32 cellular contexts compared by ENCODE assay signal in the genomic region with DNA sequence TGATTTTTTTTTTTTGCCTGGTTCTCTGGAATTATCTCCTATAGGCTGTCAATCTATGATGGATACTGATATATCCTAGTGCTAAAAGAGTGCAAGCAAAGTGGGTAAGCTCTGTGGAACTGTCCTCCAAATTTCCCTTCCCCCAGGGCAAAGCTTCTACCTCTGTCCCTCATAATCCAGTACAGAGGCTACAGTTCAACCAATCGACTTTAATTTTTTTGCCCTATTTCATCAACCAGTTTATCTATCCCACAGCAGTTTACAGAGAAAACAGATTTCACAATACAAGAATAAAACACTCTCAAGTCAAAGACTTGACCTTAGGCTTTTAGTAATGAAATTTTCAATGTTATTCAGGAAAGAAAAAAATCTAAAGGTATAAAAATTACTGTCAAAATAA. TPM values are rescaled to one million over a fixed set of nuclear protein-coding genes. Genes with fewer than 3 reads are reported as not detected.
DNase-seq lines count a peak whose midpoint lies in the region; ATAC-seq, FAIRE-seq and TF ChIP-seq lines count a peak whose summit lies in the region.
"Had no signal": no experiment of that assay in that cellular context is flagged by ENCODE, and none has a peak within 500 bp of the region (broad histone marks: within the 10 kb centered on the region; RNA-seq: fewer than 3 reads in every experiment).

No MANE protein-coding gene starts in this region.

- H3K36me3 ChIP-seq in adipocyte (ENCODE audit: control insufficient read depth, insufficient read depth, low read length, severe bottlenecking) (peaks cover 14% of the 10 kb centered on the region), HepG2 (replicated peaks in 1 of 2; ENCODE audit: control insufficient read depth in 1 of 2, insufficient read depth in 2 of 2, low read length in 2 of 2) (peaks cover 16 to 51% of the 10 kb centered on the region in 2 experiments), neuronal stem cell (replicated peaks in 1 of 2; ENCODE audit: control insufficient read depth in 2 of 2, insufficient read depth in 2 of 2, low read length in 2 of 2) (peaks cover 13 to 79% of the 10 kb centered on the region in 2 donors)
- H3K36me3 ChIP-seq: prostate gland had no signal

- no peak overlapping the region for H4K8ac ChIP-seq in neuronal stem cell (ENCODE audit: low read depth, low read length)

- TF ChIP-seq CTCF in natural killer cell (IDR thresholded peaks at IDR 0.05): no peak
- TF ChIP-seq CTCF in HepG2 (CRISPR knock-in tag; IDR thresholded peaks at IDR 0.05): no peak

- POLR2A ChIA-PET in HepG2 (lab: Yijun Ruan, JAX): no interaction called here

- no peak overlapping the region for H3K14ac ChIP-seq in neuronal stem cell (ENCODE audit: low read length)

- H3K9ac ChIP-seq in adipocyte (ENCODE audit: low read length) (peak overlapping the region; percentile 64), HepG2 (ENCODE audit: insufficient read depth, low read depth, low read length) (no peak overlapping the region), neuronal stem cell (ENCODE audit: low read depth, low read length, poor library complexity) (no peak overlapping the region)

- CTCF ChIA-PET in HepG2 (lab: Yijun Ruan, JAX; ENCODE audit: low intra/inter-chr PET ratio, low total read pairs): no interaction called here

- no peak overlapping the region for H2BK120ac ChIP-seq in neuronal stem cell (ENCODE audit: low read depth, low read length)

- no peak for TF ChIP-seq RAD21 in HepG2 (CRISPR knock-in tag; IDR thresholded peaks at IDR 0.05)

- BruUV-seq in HepG2 (replicated peaks; lab: Mats Ljungman, UMichigan): no TSS peak

- H3K27me3 Mint-ChIP-seq in natural killer cell (ENCODE audit: low read depth in 2 of 2): no peaks in the 10 kb centered on the region
- H3K27me3 Mint-ChIP-seq in natural killer cell treated with Interleukin-12 subunit alpha and Interleukin-12 subunit beta and Interleukin-15 and Interleukin-18, amount 100 ng/mL, for 72 hours: no peaks in the 10 kb centered on the region
- H3K27me3 Mint-ChIP-seq in activated T-helper 17 cell treated with anti-CD3 and anti-CD28 coated beads, Interleukin-2, amount 50 U/mL, for 72 hours: no peaks in the 10 kb centered on the region

- H2AFZ ChIP-seq in HepG2 (ENCODE audit: low read length) (no peak overlapping the region), neuronal stem cell (ENCODE audit: low read length) (no peak overlapping the region)

- H3K9me3 Mint-ChIP-seq in natural killer cell: no peaks in the 10 kb centered on the region
- H3K9me3 Mint-ChIP-seq in natural killer cell treated with Interleukin-12 subunit alpha and Interleukin-12 subunit beta and Interleukin-15 and Interleukin-18, amount 100 ng/mL, for 72 hours: no peaks in the 10 kb centered on the region
- H3K9me3 Mint-ChIP-seq in activated T-helper 17 cell treated with anti-CD3 and anti-CD28 coated beads, Interleukin-2, amount 50 U/mL, for 72 hours: no peaks in the 10 kb centered on the region
- H3K9me3 Mint-ChIP-seq in activated naive CD4-positive, alpha-beta T cell treated with anti-CD3 and anti-CD28 coated beads, Interleukin-2, amount 50 U/mL, for 72 hours: no peaks in the 10 kb centered on the region
- H3K9me3 Mint-ChIP-seq: activated T-cell treated with anti-CD3 and anti-CD28 coated beads, Interleukin-2, amount 50 U/mL, for 4 hours; T-helper 2 cell treated with Interferon-gamma antibody and Interleukin-4, amounts not matched to agents 5 μg/mL and 100 μg/mL, for 36 hours had no signal

- no peaks in the 10 kb centered on the region for H3K79me1 ChIP-seq in neuronal stem cell (ENCODE audit: low read depth, low read length)

- H2BK5ac ChIP-seq in neuronal stem cell (ENCODE audit: low read length): no peak overlapping the region

- 13% methylated on average over 1 of the region's 1 CpG for WGBS in HepG2 (ENCODE audit: low lambda C conversion rate)
- no CpG with 5 or more reads among the region's 1 CpG for WGBS in neuronal stem cell (ENCODE audit: extremely low coverage in 2 of 2, insufficient read length in 2 of 2, insufficient replicate concordance in 1 of 2), 2 donors

- no peak for TF ChIP-seq POLR2A in HepG2 (IDR thresholded peaks at IDR 0.05; ENCODE audit: insufficient read depth in 1 of 2, low read depth in 2 of 2, low read length in 2 of 2)

- no peaks in the 10 kb centered on the region for H3K36me3 Mint-ChIP-seq in natural killer cell
- peaks cover 6% of the 10 kb centered on the region for H3K36me3 Mint-ChIP-seq in natural killer cell treated with Interleukin-12 subunit alpha and Interleukin-12 subunit beta and Interleukin-15 and Interleukin-18, amount 100 ng/mL, for 72 hours
- H3K36me3 Mint-ChIP-seq in activated T-helper 17 cell treated with anti-CD3 and anti-CD28 coated beads, Interleukin-2, amount 50 U/mL, for 72 hours (ENCODE audit: low read depth): peaks cover 91% of the 10 kb centered on the region
- peaks cover 0 to 20% of the 10 kb centered on the region in 2 donors for H3K36me3 Mint-ChIP-seq in activated naive CD4-positive, alpha-beta T cell treated with anti-CD3 and anti-CD28 coated beads, Interleukin-2, amount 50 U/mL, for 72 hours

- peaks cover 44 to 57% of the 10 kb centered on the region in 2 donors for H3K4me1 Mint-ChIP-seq in natural killer cell
- peaks cover 40% of the 10 kb centered on the region in 2 donors for H3K4me1 Mint-ChIP-seq in natural killer cell treated with Interleukin-12 subunit alpha and Interleukin-12 subunit beta and Interleukin-15 and Interleukin-18, amount 100 ng/mL, for 72 hours (ENCODE audit: low read depth in 2 of 2)
- H3K4me1 Mint-ChIP-seq in activated T-helper 17 cell treated with anti-CD3 and anti-CD28 coated beads, Interleukin-2, amount 50 U/mL, for 72 hours: peaks cover 34% of the 10 kb centered on the region

- H4K20me1 ChIP-seq in HepG2 (ENCODE audit: insufficient read depth, low read length): peaks cover 95% of the 10 kb centered on the region

- H3K9me3 ChIP-seq in adipocyte (ENCODE audit: control insufficient read depth, low read length): no peaks in the 10 kb centered on the region
- H3K9me3 ChIP-seq in HepG2 (ENCODE audit: low read length): no peaks in the 10 kb centered on the region
- H3K9me3 ChIP-seq in neuronal stem cell (replicated peaks in 1 of 2; ENCODE audit: control insufficient read depth in 2 of 2, insufficient read depth in 1 of 2, low read depth in 1 of 2, low read length in 2 of 2): no peaks in the 10 kb centered on the region
- H3K9me3 ChIP-seq: left ventricle myocardium inferior, prostate gland, sigmoid colon, tibial nerve had no signal

- no peak overlapping the region for H2BK12ac ChIP-seq in neuronal stem cell (ENCODE audit: low read length)

- H4K91ac ChIP-seq in neuronal stem cell (ENCODE audit: low read depth, low read length, poor library complexity): no peak overlapping the region

- DNase-seq in natural killer cell (no peak), adipocyte (ENCODE audit: low read depth) (peak; percentile 36), HepG2 (ENCODE audit: low spot score) (no peak), SIG-M5 (lab: John Stamatoyannopoulos, UW) (no peak), neuronal stem cell (ENCODE audit: low spot score) (no peak)
- DNase-seq in natural killer cell treated with Interleukin-12 subunit alpha and Interleukin-12 subunit beta and Interleukin-15 and Interleukin-18, amount 100 ng/mL, for 72 hours (ENCODE audit: low spot score): no peak
- no peak for DNase-seq in activated naive CD4-positive, alpha-beta T cell treated with anti-CD3 and anti-CD28 coated beads, Interleukin-2, amount 50 U/mL, for 72 hours (ENCODE audit: low spot score in 2 of 2)
- DNase-seq: ACHN; activated CD4-positive, alpha-beta T cell treated with anti-CD3 and anti-CD28 coated beads for 4 hours; activated naive CD4-positive, alpha-beta T cell; activated T-cell treated with anti-CD3 and anti-CD28 coated beads, Interleukin-2, amount 50 U/mL, for 4 hours; aorta; DMS79; H7; head of caudate nucleus; Kasumi-1; left ventricle myocardium inferior; NCI-H1417 treated with DMSO at 0.1 percent for 48 hours; NCI-H2081; NCI-H2227 treated with DMSO at 0.1 percent for 48 hours; NCI-H526; PC-3; Right ventricle myocardium superior; sigmoid colon; stimulated activated CD4-positive, alpha-beta T cell treated with anti-CD3 and anti-CD28 coated beads, Interleukin-4, amount 100 ng/mL, for 1 hour had no signal

- H3K18ac ChIP-seq in neuronal stem cell (ENCODE audit: low read length): no peak overlapping the region

- ATAC-seq in natural killer cell (no peak), HepG2 (no peak)
- ATAC-seq in natural killer cell treated with Interleukin-12 subunit alpha and Interleukin-12 subunit beta and Interleukin-15 and Interleukin-18, amount 100 ng/mL, for 72 hours: no peak
- ATAC-seq in activated T-helper 17 cell treated with anti-CD3 and anti-CD28 coated beads, Interleukin-2, amount 50 U/mL, for 72 hours (replicated peaks): no peak
- no peak for ATAC-seq in activated naive CD4-positive, alpha-beta T cell treated with anti-CD3 and anti-CD28 coated beads, Interleukin-2, amount 50 U/mL, for 72 hours
- ATAC-seq: activated T-cell treated with anti-CD3 and anti-CD28 coated beads, Interleukin-2, amount 50 U/mL, for 4 hours; PC-3 had no signal

- no peak overlapping the region for H3K4ac ChIP-seq in neuronal stem cell (ENCODE audit: low read length)

- in situ Hi-C loops in HepG2 (cut with HindIII; ENCODE audit: extremely low pct_ligation_motif_present, low pct_unique_long_range_greater_than_20kb): no loop called here

- TF ChIP-seq EP300 in HepG2 (IDR thresholded peaks at IDR 0.05; ENCODE audit: low read depth in 2 of 2, low read length in 2 of 2): no peak
- TF ChIP-seq EP300 in HepG2 (CRISPR knock-in tag; IDR thresholded peaks at IDR 0.05; ENCODE audit: borderline replicate concordance): no peak

- H2BK15ac ChIP-seq in neuronal stem cell (ENCODE audit: low read length): no peak overlapping the region

- H3K4me2 ChIP-seq in HepG2 (ENCODE audit: low read depth, low read length) (no peak overlapping the region), neuronal stem cell (ENCODE audit: insufficient read depth, low read length, poor library complexity, severe bottlenecking) (no peak overlapping the region)

- H3K4me3 Mint-ChIP-seq in natural killer cell: no peak overlapping the region
- H3K4me3 Mint-ChIP-seq in natural killer cell treated with Interleukin-12 subunit alpha and Interleukin-12 subunit beta and Interleukin-15 and Interleukin-18, amount 100 ng/mL, for 72 hours: no peak overlapping the region
- no peak overlapping the region for H3K4me3 Mint-ChIP-seq in activated T-helper 17 cell treated with anti-CD3 and anti-CD28 coated beads, Interleukin-2, amount 50 U/mL, for 72 hours
- H3K4me3 Mint-ChIP-seq: activated T-cell treated with anti-CD3 and anti-CD28 coated beads, Interleukin-2, amount 50 U/mL, for 4 hours; T-helper 2 cell treated with Interferon-gamma antibody and Interleukin-4, amounts not matched to agents 5 μg/mL and 100 μg/mL, for 36 hours had no signal

- H2AK5ac ChIP-seq in neuronal stem cell (ENCODE audit: low read depth, low read length): no peak overlapping the region

- no peak overlapping the region for H3K4me3 ChIP-seq in adipocyte (ENCODE audit: low read length)
- no peak overlapping the region for H3K4me3 ChIP-seq in HepG2 (replicated peaks in 1 of 3; ENCODE audit: insufficient read depth in 1 of 3, low read depth in 2 of 3, low read length in 3 of 3)
- H3K4me3 ChIP-seq in neuronal stem cell (ENCODE audit: low read length in 2 of 2): no peak overlapping the region
- H3K4me3 ChIP-seq: left ventricle myocardium inferior, prostate gland, sigmoid colon, tibial nerve had no signal

- intact Hi-C loops in natural killer cell (cut with micrococcal nuclease): no loop called here
- intact Hi-C loops in HepG2 (cut with micrococcal nuclease; ENCODE audit: unreplicated experiment): no loop called here

- no peak overlapping the region for H3K23ac ChIP-seq in neuronal stem cell (ENCODE audit: low read depth, low read length, poor library complexity)

- peak overlapping the region; percentile 40 to 48 for H3K27ac Mint-ChIP-seq in natural killer cell
- no peak overlapping the region for H3K27ac Mint-ChIP-seq in natural killer cell treated with Interleukin-12 subunit alpha and Interleukin-12 subunit beta and Interleukin-15 and Interleukin-18, amount 100 ng/mL, for 72 hours
- H3K27ac Mint-ChIP-seq in activated T-helper 17 cell treated with anti-CD3 and anti-CD28 coated beads, Interleukin-2, amount 50 U/mL, for 72 hours: no peak overlapping the region
- H3K27ac Mint-ChIP-seq in activated naive CD4-positive, alpha-beta T cell treated with anti-CD3 and anti-CD28 coated beads, Interleukin-2, amount 50 U/mL, for 72 hours: no peak overlapping the region
- H3K27ac Mint-ChIP-seq: T-helper 2 cell treated with Interferon-gamma antibody and Interleukin-4, amounts not matched to agents 5 μg/mL and 100 μg/mL, for 36 hours had no signal

- peaks cover 89% of the 10 kb centered on the region for H3K79me2 ChIP-seq in HepG2 (ENCODE audit: insufficient read depth, low read length)

- peaks cover 63% of the 10 kb centered on the region for H3K4me1 ChIP-seq in adipocyte (ENCODE audit: control insufficient read depth, insufficient read depth, low read length)
- H3K4me1 ChIP-seq in HepG2 (ENCODE audit: insufficient read depth, low read length): peaks cover 62% of the 10 kb centered on the region
- no peaks in the 10 kb centered on the region for H3K4me1 ChIP-seq in neuronal stem cell (ENCODE audit: control insufficient read depth in 2 of 2, insufficient read depth in 1 of 2, low read depth in 1 of 2, low read length in 2 of 2)
- H3K4me1 ChIP-seq: prostate gland had no signal

- H3K27me3 ChIP-seq in adipocyte (replicated peaks; ENCODE audit: control insufficient read depth, insufficient read depth, low read length): no peaks in the 10 kb centered on the region
- H3K27me3 ChIP-seq in HepG2 (ENCODE audit: control insufficient read depth in 1 of 2, insufficient read depth in 2 of 2, low read length in 2 of 2): no peaks in the 10 kb centered on the region
- no peaks in the 10 kb centered on the region for H3K27me3 ChIP-seq in neuronal stem cell (ENCODE audit: control insufficient read depth in 3 of 3, insufficient read depth in 3 of 3, low read depth in 1 of 3, low read length in 3 of 3)
- H3K27me3 ChIP-seq: sigmoid colon, tibial nerve had no signal

- H3K27ac ChIP-seq in HepG2 (ENCODE audit: extremely low read length, insufficient read depth, low read length) (no peak overlapping the region), neuronal stem cell (replicated peaks; ENCODE audit: low read length) (no peak overlapping the region)
- H3K27ac ChIP-seq: prostate gland, sigmoid colon, tibial nerve had no signal

- FAIRE-seq in HepG2 (lab: Jason Lieb, UNC): no peak
- FAIRE-seq: bronchial epithelial cell, G401.6, islet of Langerhans had no signal

RNA-seq across cellular contexts. Expression of a gene that starts 13.9 kb away (rescaled TPM):
- total RNA-seq in natural killer cell: 100 to 1,000 TPM; 193 to 209 (median 202) TPM
- 100 to 1,000 TPM; 134 to 180 TPM for total RNA-seq in natural killer cell treated with Interleukin-12 subunit alpha and Interleukin-12 subunit beta and Interleukin-15 and Interleukin-18, amount 100 ng/mL, for 72 hours
- 64.7 and 84.6 TPM in 2 replicates for total RNA-seq in HepG2 (2016; rRNA removed; fragmentation: Illumina TruSeq; extraction: Trizol)
- 68.9 and 70.1 TPM in 2 replicates for total RNA-seq in HepG2 (2016; cell fraction: cytosol; rRNA removed; fragmentation: Illumina TruSeq; extraction: Trizol; ENCODE audit: low read depth)
- 57.0 and 74.5 TPM in 2 replicates for total RNA-seq in HepG2 (2016; cell fraction: insoluble cytoplasmic fraction; rRNA removed; fragmentation: Illumina TruSeq; extraction: Trizol)
- 30.6 and 37.0 TPM in 2 replicates for total RNA-seq in HepG2 (2016; cell fraction: membrane; rRNA removed; fragmentation: Illumina TruSeq; extraction: Trizol)
- total RNA-seq in HepG2 (2016; cell fraction: nucleus; rRNA removed; fragmentation: Illumina TruSeq; extraction: Trizol): 99.1 and 105 TPM in 2 replicates
- 91.0 and 95.0 TPM in 2 replicates for polyA plus RNA-seq in HepG2 (2011; rRNA removed)
- 98.1 and 107 TPM in 2 replicates for polyA plus RNA-seq in HepG2 (2011; cell fraction: cytosol; rRNA removed)
- polyA plus RNA-seq in HepG2 (2011; cell fraction: nucleus; rRNA removed): 116 and 134 TPM in 2 replicates
- 83.5 and 85.2 TPM in 2 replicates for polyA plus RNA-seq in HepG2 (2012)
- 1.5 and 2.0 TPM in 2 replicates for polyA plus RNA-seq in HepG2 (2016; cell fraction: cytosol; fragmentation: Illumina TruSeq; extraction: Trizol; ENCODE audit: low read depth)
- 53.8 and 55.5 TPM in 2 replicates for polyA plus RNA-seq in HepG2 (2016; cell fraction: insoluble cytoplasmic fraction; fragmentation: Illumina TruSeq; extraction: Trizol; ENCODE audit: low read depth)
- polyA plus RNA-seq in HepG2 (2016; cell fraction: membrane; fragmentation: Illumina TruSeq; extraction: Trizol; ENCODE audit: low read depth): 6.6 and 7.3 TPM in 2 replicates
- polyA plus RNA-seq in HepG2 (2016; cell fraction: nucleus; fragmentation: Illumina TruSeq; extraction: Trizol; ENCODE audit: insufficient read depth, low read depth): 59.9 and 64.4 TPM in 2 replicates
- 428 and 564 TPM in 2 replicates for polyA minus RNA-seq in HepG2 (2011; rRNA and poly(A)+ RNA removed; ENCODE audit: low replicate concordance)
- 112 and 124 TPM in 2 replicates for polyA minus RNA-seq in HepG2 (2011; cell fraction: cytosol; rRNA and poly(A)+ RNA removed)
- 187 and 190 TPM in 2 replicates for polyA minus RNA-seq in HepG2 (2011; cell fraction: nucleus; rRNA and poly(A)+ RNA removed)
- 73.6 TPM for polyA plus RNA-seq in neuronal stem cell (2013, experiment 1 of 2)
- polyA plus RNA-seq in neuronal stem cell (2013, experiment 2 of 2): 75.2 TPM
- total RNA-seq in activated T-helper 17 cell treated with anti-CD3 and anti-CD28 coated beads, Interleukin-2, amount 50 U/mL, for 72 hours: 100 to 1,000 TPM; 109 to 114 TPM
- 100 to 1,000 TPM; 107 to 118 TPM for total RNA-seq in activated naive CD4-positive, alpha-beta T cell treated with anti-CD3 and anti-CD28 coated beads, Interleukin-2, amount 50 U/mL, for 72 hours

Comparison
In these comparisons a context has a peak if more than half of its experiments do, and no peak if none do; other contexts are left out.
1. H3K27ac Mint-ChIP-seq: peak in natural killer cell (2 of 2); none in natural killer cell treated with Interleukin-12 subunit alpha and Interleukin-12 subunit beta and Interleukin-15 and Interleukin-18, amount 100 ng/mL, for 72 hours (0 of 2), activated T-helper 17 cell treated with anti-CD3 and anti-CD28 coated beads, Interleukin-2, amount 50 U/mL, for 72 hours (single experiment) and activated naive CD4-positive, alpha-beta T cell treated with anti-CD3 and anti-CD28 coated beads, Interleukin-2, amount 50 U/mL, for 72 hours (0 of 2).